23 cellular contexts compared by ENCODE assay signal in the genomic region with DNA sequence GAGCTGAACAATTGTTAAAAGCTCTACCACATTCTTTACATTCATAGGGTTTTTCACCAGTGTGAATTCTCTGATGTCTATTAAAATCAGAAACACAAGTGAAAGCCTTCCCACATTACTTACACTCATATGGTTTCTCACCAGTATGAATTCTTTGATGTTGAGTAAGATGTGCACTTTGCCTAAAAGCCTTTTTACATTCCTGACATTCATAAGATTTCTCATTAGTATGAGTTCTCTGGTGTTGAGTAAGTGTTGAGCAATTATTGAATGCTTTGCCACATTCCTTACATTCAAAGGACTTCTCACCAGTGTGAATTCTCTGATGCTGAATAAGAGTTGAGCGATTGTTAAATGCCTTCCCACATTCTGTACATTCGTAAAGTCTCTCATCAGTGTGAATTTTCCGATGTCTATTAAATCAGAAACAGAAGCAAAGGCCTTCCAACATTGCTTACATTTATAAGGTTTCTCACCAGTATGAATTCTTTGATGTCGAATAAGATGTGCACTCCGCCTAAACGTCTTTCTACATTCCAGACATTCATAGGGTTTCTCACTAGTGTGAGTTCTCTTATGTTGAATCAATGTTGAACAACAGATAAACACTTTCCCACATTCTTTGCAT.
"Had no signal": no experiment of that assay in that cellular context is flagged by ENCODE, and none has a peak within 500 bp of the region (broad histone marks: within the 10 kb centered on the region; RNA-seq: fewer than 3 reads in every experiment).

No MANE protein-coding gene starts in this region.

- H3K36me3 ChIP-seq: neural progenitor cell, prostate gland, right atrium auricular region had no signal

- H3K27ac ChIP-seq: body of pancreas, neural progenitor cell, prostate gland, right atrium auricular region, skin epidermis, VCaP had no signal

- H3K4me2 ChIP-seq: neural progenitor cell had no signal

- FAIRE-seq: keratinocyte had no signal

- H3K4me1 Mint-ChIP-seq: naive B cell, neural progenitor cell had no signal

- ATAC-seq: body of pancreas, left lobe of liver had no signal

- H3K27me3 ChIP-seq: body of pancreas, neural progenitor cell, right atrium auricular region had no signal

- H2AFZ ChIP-seq: neural progenitor cell had no signal

- H3K4me3 Mint-ChIP-seq: naive B cell; neural progenitor cell; stimulated activated naive CD8-positive, alpha-beta T cell treated with anti-CD3 and anti-CD28 coated beads, Interleukin-15, Interleukin-2, amounts not matched to agents 100 ng/mL and 50 ng/mL, for 24 hours; type B pancreatic cell had no signal

- H3K9ac ChIP-seq: neural progenitor cell had no signal

- H3K27me3 Mint-ChIP-seq: naive B cell; stimulated activated naive CD8-positive, alpha-beta T cell treated with anti-CD3 and anti-CD28 coated beads, Interleukin-15, Interleukin-2, amounts not matched to agents 100 ng/mL and 50 ng/mL, for 24 hours; type B pancreatic cell had no signal

- H3K27ac Mint-ChIP-seq: naive B cell; neural progenitor cell; stimulated activated naive CD8-positive, alpha-beta T cell treated with anti-CD3 and anti-CD28 coated beads, Interleukin-15, Interleukin-2, amounts not matched to agents 100 ng/mL and 50 ng/mL, for 24 hours; type B pancreatic cell had no signal

- DNase-seq: activated CD4-positive, alpha-beta T cell treated with anti-CD3 and anti-CD28 coated beads, Interleukin-2, amount 50 U/mL, for 1 hour; activated CD4-positive, CD25-positive, alpha-beta regulatory T cell treated with anti-CD3 and anti-CD28 coated beads, Interleukin-2, amount 50 U/mL, for 72 hours; activated CD8-positive, alpha-beta memory T cell treated with anti-CD3 and anti-CD28 coated beads for 24 hours; activated CD8-positive, alpha-beta memory T cell treated with anti-CD3 and anti-CD28 coated beads, Interleukin-2, amount 50 U/mL, for 48 hours; activated effector memory CD4-positive, alpha-beta T cell treated with Interleukin-2 at 50 U/mL for 16 hours; activated naive CD4-positive, alpha-beta T cell treated with anti-CD3 and anti-CD28 coated beads, Interleukin-2, amount 50 U/mL, for 16 hours; activated T-cell treated with anti-CD3 and anti-CD28 coated beads, Interleukin-2, amount 50 U/mL, for 48 hours; amniotic stem cell; body of pancreas; foreskin melanocyte; naive B cell; stimulated activated CD4-positive, alpha-beta T cell treated with anti-CD3 and anti-CD28 coated beads, Interleukin-15, amount 100 ng/mL, for 24 hours; stimulated activated CD4-positive, alpha-beta T cell treated with anti-CD3 and anti-CD28 coated beads, Interleukin-2, amount 100 ng/mL, for 48 hours; T-helper 2 cell had no signal

- H3K9me3 ChIP-seq: prostate gland had no signal

- H3K4me1 ChIP-seq: body of pancreas, neural progenitor cell, prostate gland, right atrium auricular region had no signal

- H3K4me3 ChIP-seq: body of pancreas, neural progenitor cell, prostate gland, right atrium auricular region, skin epidermis had no signal
